1 cellular context compared by ENCODE assay signal in the genomic region with DNA sequence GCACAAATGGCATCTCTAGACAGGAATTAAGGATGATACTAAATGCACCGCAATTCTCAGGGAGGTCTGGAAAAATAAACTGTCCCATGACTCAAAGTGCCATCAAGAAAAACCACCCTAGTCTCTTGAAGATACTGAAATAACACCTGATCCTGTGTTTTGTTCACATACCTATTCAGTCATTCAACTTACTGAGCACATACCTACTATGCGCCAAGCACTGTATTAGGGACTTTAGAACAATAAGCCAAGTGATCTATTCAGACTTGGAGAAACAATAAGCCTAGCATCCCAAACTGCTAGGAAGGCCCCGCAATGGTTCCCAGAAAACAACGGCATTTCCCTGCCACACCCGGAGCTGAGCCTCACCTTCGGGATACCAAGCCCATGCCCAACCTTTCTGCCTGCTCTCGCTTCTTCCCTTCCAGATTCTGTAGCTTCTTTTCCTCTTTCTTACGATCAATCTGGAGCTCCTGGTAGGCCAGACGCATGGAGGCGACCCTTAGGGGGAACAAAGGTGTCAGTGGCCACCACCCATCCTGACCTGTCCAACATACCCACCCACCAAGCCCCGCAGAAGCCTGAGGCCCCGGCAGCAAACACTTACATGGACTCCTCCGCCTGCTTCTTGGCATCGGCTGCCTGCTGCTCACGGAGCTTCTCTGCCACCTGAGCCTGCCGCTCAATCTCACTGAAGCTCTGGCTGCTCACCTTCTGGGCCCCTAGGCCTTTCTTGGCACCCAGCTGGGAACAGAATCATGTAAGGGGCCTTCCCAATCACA.
TF ChIP-seq lines count a peak whose summit lies in the region.

No MANE protein-coding gene starts in this region.

TF ChIP-seq in HepG2, 621 proteins besides CTCF, POLR2A, EP300 and RAD21:
- no peak for TF ChIP-seq ZNF354B (CRISPR knock-in tag; IDR thresholded peaks at IDR 0.05)
- no peak for TF ChIP-seq ZNF570 (CRISPR knock-in tag; IDR thresholded peaks at IDR 0.05; ENCODE audit: borderline replicate concordance)
- TF ChIP-seq AGO2 (optimal IDR thresholded peaks at IDR 0.05; ENCODE audit: low read depth, low read length) = peak; percentile 55
- TF ChIP-seq ZKSCAN1 (IDR thresholded peaks at IDR 0.05; ENCODE audit: low read length) = peak; percentile 81; the same call in 1 of the 2 replicates
- TF ChIP-seq SNAPC2 (CRISPR knock-in tag; IDR thresholded peaks at IDR 0.05) = no peak
